Comparison of ENCODE assay signal across 8 cellular contexts in the genomic region with DNA sequence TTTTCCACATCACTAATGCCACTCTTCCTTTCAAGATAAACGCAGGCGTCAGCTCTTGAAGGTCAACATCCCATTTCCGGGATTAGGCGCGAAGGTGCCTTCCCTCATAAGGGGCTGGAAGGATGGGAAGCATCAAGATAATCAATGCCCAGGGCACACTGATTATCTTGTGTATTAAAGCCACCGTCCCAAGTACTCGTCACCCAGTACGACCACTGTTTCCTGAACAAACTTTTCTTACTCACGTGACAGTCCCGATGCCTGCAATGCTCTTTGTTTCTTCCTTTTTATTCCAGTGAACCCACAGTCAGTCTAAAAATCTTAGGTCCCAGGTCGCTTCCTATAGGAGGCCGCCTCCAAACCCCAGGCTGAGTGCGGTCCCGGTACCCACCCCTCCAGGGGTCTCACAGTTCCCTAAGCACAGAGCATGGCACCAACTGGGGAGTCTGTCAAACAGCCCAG. TPM values are rescaled to one million over a fixed set of nuclear protein-coding genes. Genes with fewer than 3 reads are reported as not detected.
DNase-seq lines count a peak whose midpoint lies in the region; ATAC-seq, FAIRE-seq and TF ChIP-seq lines count a peak whose summit lies in the region.

No MANE protein-coding gene starts in this region.

- H3K4me3 ChIP-seq in BLaER1, result peak overlapping the region; percentile 91
- peak overlapping the region; percentile 86 for H3K4me3 ChIP-seq in SJCRH30
- H3K4me3 ChIP-seq in epithelial cell of proximal tubule (ENCODE audit: low read depth, low read length), result peak overlapping the region; percentile 87

- peak; percentile 1 for ATAC-seq in GM18519 (IDR thresholded peaks at IDR 0.05; ENCODE audit: low FRiP score, unreplicated experiment)
- peak; percentile 3 for ATAC-seq in HG03108 (IDR thresholded peaks at IDR 0.05; ENCODE audit: unreplicated experiment)
- peak; percentile 1 to 5 for ATAC-seq in natural killer cell treated with Interleukin-12 subunit alpha and Interleukin-12 subunit beta and Interleukin-15 and Interleukin-18, amount 100 ng/mL, for 72 hours

- H4K20me1 ChIP-seq in BLaER1, result peaks cover 8% of the 10 kb centered on the region; the same call in 1 of the 2 replicates

- no peaks in the 10 kb centered on the region for H3K27me3 Mint-ChIP-seq in natural killer cell treated with Interleukin-12 subunit alpha and Interleukin-12 subunit beta and Interleukin-15 and Interleukin-18, amount 100 ng/mL, for 72 hours

- no peak for FAIRE-seq in HTR-8/SVneo (lab: Jason Lieb, UNC)

- no peaks in the 10 kb centered on the region for H3K9me3 Mint-ChIP-seq in natural killer cell treated with Interleukin-12 subunit alpha and Interleukin-12 subunit beta and Interleukin-15 and Interleukin-18, amount 100 ng/mL, for 72 hours

- H3K27ac ChIP-seq in BLaER1, result peak overlapping the region; percentile 98
- H3K27ac ChIP-seq in SJCRH30, result peak overlapping the region; percentile 94

- H3K4me1 ChIP-seq in BLaER1, result peaks cover 39% of the 10 kb centered on the region
- H3K4me1 ChIP-seq in SJCRH30, result peaks cover 4% of the 10 kb centered on the region; the same call in 1 of the 2 replicates

- no peaks in the 10 kb centered on the region for H3K27me3 ChIP-seq in BLaER1
- H3K27me3 ChIP-seq in SJCRH30, result no peaks in the 10 kb centered on the region

- peaks cover 30% of the 10 kb centered on the region for H3K36me3 ChIP-seq in BLaER1
- H3K36me3 ChIP-seq in SJCRH30, result peaks cover 16% of the 10 kb centered on the region

- H3K4me2 ChIP-seq in BLaER1, result peak overlapping the region; percentile 93

- H3K4me1 Mint-ChIP-seq in natural killer cell treated with Interleukin-12 subunit alpha and Interleukin-12 subunit beta and Interleukin-15 and Interleukin-18, amount 100 ng/mL, for 72 hours (ENCODE audit: low read depth in 2 of 2), result peaks cover 30 to 41% of the 10 kb centered on the region in 2 donors

- peak overlapping the region; percentile 91 for H3K4me3 Mint-ChIP-seq in natural killer cell treated with Interleukin-12 subunit alpha and Interleukin-12 subunit beta and Interleukin-15 and Interleukin-18, amount 100 ng/mL, for 72 hours

- peak overlapping the region; percentile 96 to 97 for H3K27ac Mint-ChIP-seq in natural killer cell treated with Interleukin-12 subunit alpha and Interleukin-12 subunit beta and Interleukin-15 and Interleukin-18, amount 100 ng/mL, for 72 hours

- no peaks in the 10 kb centered on the region for H3K9me3 ChIP-seq in BLaER1
- no peaks in the 10 kb centered on the region for H3K9me3 ChIP-seq in SJCRH30 (replicated peaks)

- DNase-seq in SJCRH30 (no peak), epithelial cell of proximal tubule (ENCODE audit: low read depth) (no peak), AG08395 (ENCODE audit: low spot score) (no peak), HTR-8/SVneo (ENCODE audit: insufficient read length, low spot score) (no peak)
- no peak for DNase-seq in natural killer cell treated with Interleukin-12 subunit alpha and Interleukin-12 subunit beta and Interleukin-15 and Interleukin-18, amount 100 ng/mL, for 72 hours (ENCODE audit: low spot score)

- peak overlapping the region; percentile 97 for H3K9ac ChIP-seq in BLaER1

- no peak for TF ChIP-seq CTCF in epithelial cell of proximal tubule (conservative IDR thresholded peaks at IDR 0.05; ENCODE audit: low read depth, low read length)

- peaks cover 11% of the 10 kb centered on the region for H3K36me3 Mint-ChIP-seq in natural killer cell treated with Interleukin-12 subunit alpha and Interleukin-12 subunit beta and Interleukin-15 and Interleukin-18, amount 100 ng/mL, for 72 hours

RNA-seq across cellular contexts. Expression of a gene that starts 0.7 kb away (rescaled TPM):
- 70.1 and 76.2 TPM in 2 replicates for total RNA-seq in SJCRH30 (2014; rRNA removed; shearing (Covaris generic))
- 52.5 and 80.5 TPM in 2 replicates for total RNA-seq in epithelial cell of proximal tubule
- 10 to 100 TPM; 13.0 to 15.8 TPM for total RNA-seq in natural killer cell treated with Interleukin-12 subunit alpha and Interleukin-12 subunit beta and Interleukin-15 and Interleukin-18, amount 100 ng/mL, for 72 hours

RNA-seq across cellular contexts. Expression of a gene that starts 0.8 kb away (rescaled TPM):
- 22.8 and 36.1 TPM in 2 replicates for total RNA-seq in SJCRH30 (2014; rRNA removed; shearing (Covaris generic))
- total RNA-seq in epithelial cell of proximal tubule, result 10.3 and 21.4 TPM in 2 replicates
- total RNA-seq in natural killer cell treated with Interleukin-12 subunit alpha and Interleukin-12 subunit beta and Interleukin-15 and Interleukin-18, amount 100 ng/mL, for 72 hours, result 10 to 100 TPM; 17.1 to 24.1 TPM
